In genomic region chr4:141711211-141711610, GRCh38 we compare ENCODE assay signal across 8 cellular contexts.
A peak's percentile ranks its signal among the peaks of the same experiment; 100 is the strongest.
DNase-seq lines count a peak whose midpoint lies in the region; ATAC-seq and TF ChIP-seq lines count a peak whose summit lies in the region.

No MANE protein-coding gene starts in this region.

- no peak for TF ChIP-seq POLR2A in tibial nerve (IDR thresholded peaks at IDR 0.05)

- H3K4me3 Mint-ChIP-seq in activated naive CD4-positive, alpha-beta T cell treated with anti-CD3 and anti-CD28 coated beads for 36 hours, result no peak overlapping the region

- no peak overlapping the region for H3K4me2 ChIP-seq in fibroblast of lung (ENCODE audit: extremely low read depth, insufficient read depth, low read length)

- CTCF ChIA-PET in activated naive CD4-positive, alpha-beta T cell treated with anti-CD3 and anti-CD28 coated beads for 36 hours (lab: Charles Lee), result interaction anchor here (1.0 kb wide), 1 partner anchor 405 kb away, joined by 3 read pairs; no protein-coding TSS in a partner anchor

- TF ChIP-seq EP300 in tibial nerve (IDR thresholded peaks at IDR 0.05), result no peak

- no peaks in the 10 kb centered on the region for H3K27me3 ChIP-seq in fibroblast of lung (ENCODE audit: control insufficient read depth, insufficient read depth, low read length)
- no peaks in the 10 kb centered on the region for H3K27me3 ChIP-seq in tibial nerve
- no peaks in the 10 kb centered on the region for H3K27me3 ChIP-seq in aorta (ENCODE audit: control insufficient read depth in 1 of 2, insufficient read depth in 2 of 2, low read length in 1 of 2)

- TF ChIP-seq CTCF in fibroblast of lung (conservative IDR thresholded peaks at IDR 0.05 in 1 of 2, IDR thresholded peaks at IDR 0.05 in 1 of 2; ENCODE audit: low read depth in 1 of 2, low read length in 2 of 2), result peak; percentile 79 to 90
- peak; percentile 35 to 48 (median 44) for TF ChIP-seq CTCF in tibial nerve (IDR thresholded peaks at IDR 0.05)

- no peaks in the 10 kb centered on the region for H3K27me3 Mint-ChIP-seq in activated naive CD4-positive, alpha-beta T cell treated with anti-CD3 and anti-CD28 coated beads for 36 hours (ENCODE audit: low read depth)

- no peaks in the 10 kb centered on the region for H3K4me1 Mint-ChIP-seq in activated naive CD4-positive, alpha-beta T cell treated with anti-CD3 and anti-CD28 coated beads for 36 hours (ENCODE audit: low read depth)

- no peak overlapping the region for H2AFZ ChIP-seq in fibroblast of lung (ENCODE audit: low read length)

- intact Hi-C loops in activated naive CD4-positive, alpha-beta T cell treated with anti-CD3 and anti-CD28 coated beads for 36 hours (cut with micrococcal nuclease), result loop anchor here (2.0 kb wide), 1 partner anchor 404 kb away; no protein-coding TSS in a partner anchor
- intact Hi-C loops in aorta (cut with DNase I), result loop anchor here (5.0 to 10.0 kb wide), 2 partner anchors 166 to 364 kb away; no protein-coding TSS in a partner anchor

- peaks cover 9% of the 10 kb centered on the region for H3K9me3 Mint-ChIP-seq in activated naive CD4-positive, alpha-beta T cell treated with anti-CD3 and anti-CD28 coated beads for 36 hours
- peaks cover 0 to 10% of the 10 kb centered on the region in 2 donors for H3K9me3 Mint-ChIP-seq in activated naive CD4-positive, alpha-beta T cell treated with anti-CD3 and anti-CD28 coated beads, Interleukin-2, amount 50 U/mL, for 72 hours

- H3K36me3 ChIP-seq in fibroblast of lung (ENCODE audit: control insufficient read depth, insufficient read depth, low read length) (no peaks in the 10 kb centered on the region), tibial nerve (no peaks in the 10 kb centered on the region), aorta (ENCODE audit: control insufficient read depth in 1 of 2, insufficient read depth in 2 of 2, low read length in 1 of 2) (peaks cover 0 to 4% of the 10 kb centered on the region in 2 donors)

- H3K4me1 ChIP-seq in fibroblast of lung (ENCODE audit: control insufficient read depth, extremely low read depth, insufficient read depth, low read length), result peaks cover 10% of the 10 kb centered on the region
- H3K4me1 ChIP-seq in tibial nerve, result no peaks in the 10 kb centered on the region
- H3K4me1 ChIP-seq in aorta (ENCODE audit: control insufficient read depth in 1 of 2, insufficient read depth in 2 of 2, low read length in 2 of 2), result peaks cover 0 to 5% of the 10 kb centered on the region in 2 donors

- 41 to 46% methylated on average over 1 of the region's 1 CpG for whole genome bisulfite sequencing in tibial nerve, 2 donors
- 3 to 5% methylated on average over 1 of the region's 1 CpG for WGBS in aorta, 2 donors

- H3K27ac ChIP-seq in fibroblast of lung (ENCODE audit: insufficient read depth, low read length), result no peak overlapping the region
- no peak overlapping the region for H3K27ac ChIP-seq in tibial nerve
- no peak overlapping the region for H3K27ac ChIP-seq in aorta (ENCODE audit: low read depth in 1 of 2, low read length in 2 of 2)

- H3K9me3 ChIP-seq in fibroblast of lung (ENCODE audit: control insufficient read depth, insufficient read depth, low read depth, low read length) (no peaks in the 10 kb centered on the region), tibial nerve (peaks cover 0 to 20% (median 4%) of the 10 kb centered on the region in 4 donors), aorta (ENCODE audit: control insufficient read depth, low read length) (peaks cover 3% of the 10 kb centered on the region)

- no peaks in the 10 kb centered on the region for H4K20me1 ChIP-seq in fibroblast of lung (ENCODE audit: control insufficient read depth, extremely low read depth, insufficient read depth, low read length)

- peak; percentile 11 for DNase-seq in activated naive CD4-positive, alpha-beta T cell treated with anti-CD3 and anti-CD28 coated beads for 36 hours
- DNase-seq in activated naive CD4-positive, alpha-beta T cell treated with anti-CD3 and anti-CD28 coated beads, Interleukin-2, amount 50 U/mL, for 72 hours (ENCODE audit: low spot score in 2 of 2), result no peak
- DNase-seq in M059J (ENCODE audit: low read depth), result peak; percentile 7
- DNase-seq in fibroblast of lung (ENCODE audit: low read depth in 2 of 2), result peak; percentile 30 to 69
- DNase-seq in tibial nerve (ENCODE audit: low spot score in 2 of 2), result peak in 1 of 2 donors; percentile 31
- DNase-seq in MV-4-11 (lab: John Stamatoyannopoulos, UW), result no peak
- DNase-seq in HUDEP-2 (lab: John Stamatoyannopoulos, UW; ENCODE audit: unreplicated experiment in 76 of 76), result no peak
- DNase-seq in aorta, result no peak

- no peak overlapping the region for H3K9ac ChIP-seq in fibroblast of lung (ENCODE audit: insufficient read depth, low read length)

- no peaks in the 10 kb centered on the region for H3K36me3 Mint-ChIP-seq in activated naive CD4-positive, alpha-beta T cell treated with anti-CD3 and anti-CD28 coated beads for 36 hours (ENCODE audit: low read depth)
- peaks cover 0 to 7% of the 10 kb centered on the region in 2 donors for H3K36me3 Mint-ChIP-seq in activated naive CD4-positive, alpha-beta T cell treated with anti-CD3 and anti-CD28 coated beads, Interleukin-2, amount 50 U/mL, for 72 hours

- no peak for ATAC-seq in activated naive CD4-positive, alpha-beta T cell treated with anti-CD3 and anti-CD28 coated beads, Interleukin-2, amount 50 U/mL, for 72 hours
- ATAC-seq in aorta (ENCODE audit: low FRiP score), result no peak

- no peak overlapping the region for H3K4me3 ChIP-seq in fibroblast of lung (replicated peaks in 1 of 4; ENCODE audit: control extremely low read depth in 1 of 4, insufficient read depth in 1 of 4, low read depth in 3 of 4, low read length in 4 of 4)
- H3K4me3 ChIP-seq in tibial nerve, result no peak overlapping the region
- H3K4me3 ChIP-seq in aorta (ENCODE audit: low read length in 2 of 2), result no peak overlapping the region

- H3K27ac Mint-ChIP-seq in activated naive CD4-positive, alpha-beta T cell treated with anti-CD3 and anti-CD28 coated beads for 36 hours, result no peak overlapping the region
- no peak overlapping the region for H3K27ac Mint-ChIP-seq in activated naive CD4-positive, alpha-beta T cell treated with anti-CD3 and anti-CD28 coated beads, Interleukin-2, amount 50 U/mL, for 72 hours

- no peaks in the 10 kb centered on the region for H3K79me2 ChIP-seq in fibroblast of lung (ENCODE audit: control insufficient read depth, insufficient read depth, low read length)

Comparison
In these comparisons a context has a peak if more than half of its experiments do, and no peak if none do; other contexts are left out.
1. DNase-seq: peak in activated naive CD4-positive, alpha-beta T cell treated with anti-CD3 and anti-CD28 coated beads for 36 hours (single experiment), M059J (single experiment) and fibroblast of lung (2 of 2); none in activated naive CD4-positive, alpha-beta T cell treated with anti-CD3 and anti-CD28 coated beads, Interleukin-2, amount 50 U/mL, for 72 hours (0 of 2), MV-4-11 (single experiment), HUDEP-2 (0 of 76) and aorta (0 of 2).